ENCODE assay signal across 9 cellular contexts in the genomic region with DNA sequence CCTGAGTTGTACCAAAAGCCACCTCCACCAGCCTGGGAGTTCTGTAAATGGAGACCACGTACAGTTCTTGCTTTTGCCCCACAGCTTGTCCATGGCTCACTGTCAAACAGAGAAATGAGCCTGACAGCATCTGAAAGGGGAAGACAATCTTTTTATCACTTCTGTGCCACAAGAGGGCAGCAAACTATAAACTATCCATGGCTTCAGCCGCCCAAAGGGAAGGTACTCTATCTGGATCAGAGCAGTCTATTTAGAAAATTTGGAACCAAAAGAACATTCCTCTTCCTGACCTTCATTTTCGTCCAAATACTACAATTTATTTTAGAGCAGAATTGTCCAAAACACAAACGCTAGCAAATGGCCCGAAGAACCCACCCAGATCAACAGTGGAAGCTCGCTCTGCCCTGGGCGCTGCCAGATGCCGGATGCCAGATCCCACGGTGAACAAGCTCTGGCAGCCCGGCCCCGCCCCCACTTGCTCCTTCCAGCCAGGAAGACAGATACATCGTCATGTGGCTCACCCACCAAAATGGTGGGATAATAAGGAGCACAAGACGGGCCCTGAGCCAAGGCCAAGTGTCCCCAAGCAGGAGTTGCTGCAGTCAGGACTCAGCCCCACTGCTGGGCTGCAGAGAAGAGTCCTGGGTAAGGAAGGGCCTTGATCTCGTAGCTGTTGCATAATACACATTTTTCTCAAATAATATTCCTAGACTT. TPM values are rescaled to one million over a fixed set of nuclear protein-coding genes. Genes with fewer than 3 reads are reported as not detected.
DNase-seq lines count a peak whose midpoint lies in the region; ATAC-seq and TF ChIP-seq lines count a peak whose summit lies in the region.
"Had no signal": no experiment of that assay in that cellular context is flagged by ENCODE, and none has a peak within 500 bp of the region (broad histone marks: within the 10 kb centered on the region; RNA-seq: fewer than 3 reads in every experiment).

No MANE protein-coding gene starts in this region.

- H3K4me3 Mint-ChIP-seq in activated B cell treated with CpG ODN at 0.5 μM for 24 hours = no peak overlapping the region

- CTCF ChIA-PET in activated B cell treated with CpG ODN at 0.5 μM for 24 hours (lab: Charles Lee) = interaction anchor here (0.7 to 4.8 kb wide), 21 partner anchors 11 to 597 kb away, joined by 3 to 37 read pairs (median 3); a partner anchor contains a TSS

- ATAC-seq in activated B cell treated with CpG ODN at 0.5 μM for 24 hours (ENCODE audit: low read depth) (peak; percentile 79), left colon (peak; percentile 84), HG03520 (IDR thresholded peaks at IDR 0.05; ENCODE audit: unreplicated experiment) (no peak)

- no peak overlapping the region for H3K9ac ChIP-seq in duodenal mucosa (ENCODE audit: low read depth in 1 of 2, low read length in 2 of 2)

- POLR2A ChIA-PET in activated B cell treated with CpG ODN at 0.5 μM for 24 hours (lab: Charles Lee) = interaction anchor here (1.0 to 1.3 kb wide), 4 partner anchors 161 to 447 kb away, joined by 3 to 5 read pairs (median 4); a partner anchor contains a TSS

- no peaks in the 10 kb centered on the region for H3K9me3 ChIP-seq in duodenal mucosa (ENCODE audit: control insufficient read depth in 1 of 2, low read length in 2 of 2)

- DNase-seq in Ammon's horn (ENCODE audit: low spot score) (peak; percentile 95), H7 (peak; percentile 83), NCI-H345 treated with DMSO at 0.1 percent for 48 hours (lab: John Stamatoyannopoulos, UW; ENCODE audit: unreplicated experiment) (peak; percentile 66), activated B cell treated with CpG ODN at 0.5 μM for 24 hours (no peak), left colon (peak; percentile 72 to 74)
- DNase-seq in stimulated activated CD4-positive, alpha-beta T cell treated with anti-CD3 and anti-CD28 coated beads, Interleukin-2, amount 100 ng/mL, for 24 hours = peak; percentile 23 to 52

- no peaks in the 10 kb centered on the region for H3K9me3 Mint-ChIP-seq in activated B cell treated with CpG ODN at 0.5 μM for 24 hours

- H3K27ac ChIP-seq in duodenal mucosa (ENCODE audit: low read depth, low read length) = no peak overlapping the region

- TF ChIP-seq CTCF in activated B cell treated with CpG ODN at 0.5 μM for 24 hours (IDR thresholded peaks at IDR 0.05) = no peak

- H3K4me1 Mint-ChIP-seq in activated B cell treated with CpG ODN at 0.5 μM for 24 hours = no peaks in the 10 kb centered on the region

- H3K36me3 ChIP-seq in H7 (replicated peaks; ENCODE audit: control insufficient read depth, insufficient read depth, low read length) = no peaks in the 10 kb centered on the region
- H3K36me3 ChIP-seq in duodenal mucosa (ENCODE audit: control insufficient read depth in 1 of 2, insufficient read depth in 2 of 2, low read length in 2 of 2) = peaks cover 0 to 3% of the 10 kb centered on the region in 2 donors

- no peaks in the 10 kb centered on the region for H3K36me3 Mint-ChIP-seq in activated B cell treated with CpG ODN at 0.5 μM for 24 hours (ENCODE audit: low read depth)

- peak overlapping the region; percentile 4; the same call in 1 of the 2 replicates for H3K4me3 ChIP-seq in H7 (ENCODE audit: insufficient read depth, low read depth, low read length)
- H3K4me3 ChIP-seq in duodenal mucosa (ENCODE audit: low read depth in 1 of 2, low read length in 2 of 2) = peak overlapping the region; percentile 18 to 45

- intact Hi-C loops in activated B cell treated with CpG ODN at 0.5 μM for 24 hours (cut with micrococcal nuclease) (loop anchor here (1.0 kb wide), 3 partner anchors 165 to 467 kb away; no protein-coding TSS in a partner anchor), left colon (cut with DNase I, micrococcal nuclease) (loop anchor here in 1 of 2 donors (10.0 kb wide), 2 partner anchors 160 to 300 kb away; no protein-coding TSS in a partner anchor)

- peaks cover 6% of the 10 kb centered on the region for H3K27me3 Mint-ChIP-seq in activated B cell treated with CpG ODN at 0.5 μM for 24 hours

- H3K27me3 ChIP-seq in H7 (ENCODE audit: control insufficient read depth, insufficient read depth, low read length) (no peaks in the 10 kb centered on the region), duodenal mucosa (ENCODE audit: control insufficient read depth in 1 of 2, insufficient read depth in 2 of 2, low read length in 2 of 2) (no peaks in the 10 kb centered on the region)

- peaks cover 5 to 16% of the 10 kb centered on the region in 2 donors for H3K4me1 ChIP-seq in duodenal mucosa (ENCODE audit: control insufficient read depth in 1 of 2, insufficient read depth in 2 of 2, low read length in 2 of 2)

- no peak overlapping the region for H3K27ac Mint-ChIP-seq in activated B cell treated with CpG ODN at 0.5 μM for 24 hours

RNA-seq across cellular contexts. Expression of a gene that starts 23.9 kb away (rescaled TPM):
- total RNA-seq in H7 (2014; rRNA removed; shearing (Covaris generic)) = not detected in 2 replicates
- not detected in 2 replicates for total RNA-seq in activated B cell treated with CpG ODN at 0.5 μM for 24 hours
- not detected for total RNA-seq in left colon
- total RNA-seq: subcutaneous adipose tissue had no signal

RNA-seq across cellular contexts. Expression of a gene that starts 57.7 kb away (rescaled TPM):
- 46.3 and 56.3 TPM in 2 replicates for total RNA-seq in H7 (2014; rRNA removed; shearing (Covaris generic))
- total RNA-seq in activated B cell treated with CpG ODN at 0.5 μM for 24 hours (0.98 and 1.3 TPM in 2 replicates), left colon (10 to 100 TPM; 18.1 to 29.9 TPM)
